31 cellular contexts compared by ENCODE assay signal in the genomic region with DNA sequence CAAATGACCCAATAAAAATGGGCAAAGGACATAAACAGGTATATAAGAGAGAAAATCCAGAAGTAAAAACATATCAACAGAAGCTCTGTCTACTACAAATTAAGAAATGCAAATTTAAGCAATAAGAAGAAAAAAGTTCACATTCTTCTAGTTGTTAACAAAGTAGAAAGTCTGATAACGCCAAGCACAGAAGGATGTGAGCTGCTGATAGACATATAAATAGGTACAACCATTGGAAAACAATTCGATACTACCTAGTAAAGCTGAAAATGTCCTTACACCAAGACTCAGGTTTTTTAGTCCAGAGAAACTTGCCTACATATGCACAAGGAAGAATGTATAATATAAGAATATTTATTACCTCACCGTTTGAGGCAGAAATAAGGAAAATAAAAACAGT.
"Had no signal": no experiment of that assay in that cellular context is flagged by ENCODE, and none has a peak within 500 bp of the region (broad histone marks: within the 10 kb centered on the region; RNA-seq: fewer than 3 reads in every experiment).

No MANE protein-coding gene starts in this region.

- DNase-seq: activated B cell treated with CpG ODN at 0.5 μM for 24 hours; activated CD4-positive, alpha-beta T cell treated with anti-CD3 and anti-CD28 coated beads for 48 hours; activated CD4-positive, alpha-beta T cell treated with anti-CD3 and anti-CD28 coated beads, Interleukin-2, amount 50 U/mL, for 1 hour; activated CD4-positive, alpha-beta T cell treated with anti-CD3 and anti-CD28 coated beads, Interleukin-2, amount 50 U/mL, for 48 hours; activated CD8-positive, alpha-beta memory T cell treated with anti-CD3 and anti-CD28 coated beads for 24 hours; activated CD8-positive, alpha-beta T cell treated with anti-CD3 and anti-CD28 coated beads for 36 hours; activated effector memory CD4-positive, alpha-beta T cell treated with Interleukin-2 at 50 U/mL for 16 hours; activated gamma-delta T cell treated with Interleukin-2 at 50 U/mL for 16 hours; activated naive CD4-positive, alpha-beta T cell treated with anti-CD3 and anti-CD28 coated beads, Interleukin-2, amount 50 U/mL, for 16 hours; activated naive CD4-positive, alpha-beta T cell treated with Interleukin-2 at 50 U/mL for 16 hours; activated naive CD8-positive, alpha-beta T cell treated with anti-CD3 and anti-CD28 coated beads for 36 hours; activated naive CD8-positive, alpha-beta T cell treated with anti-CD3 and anti-CD28 coated beads, Interleukin-2, amount 50 U/mL, for 24 hours; activated T-cell treated with anti-CD3 and anti-CD28 coated beads, Interleukin-2, amount 50 U/mL, for 4 hours; adrenal gland; amygdala; aorta; body of pancreas; caudate nucleus; cortex of kidney; dermis blood vessel endothelial cell; effector CD4-positive, alpha-beta T cell; effector memory CD8-positive, alpha-beta T cell; erythroblast; foreskin melanocyte; heart right ventricle; T-helper 9 cell; WERI-Rb-1 had no signal

- H3K27ac ChIP-seq: adrenal gland, body of pancreas, esophagus muscularis mucosa, gastroesophageal sphincter, heart right ventricle, WERI-Rb-1 had no signal

- ATAC-seq: activated CD4-positive, CD25-positive, alpha-beta regulatory T cell treated with anti-CD3 and anti-CD28 coated beads, Interleukin-2, amount 50 U/mL, for 24 hours; activated CD8-positive, alpha-beta T cell treated with anti-CD3 and anti-CD28 coated beads for 36 hours; activated naive CD8-positive, alpha-beta T cell treated with anti-CD3 and anti-CD28 coated beads, Interleukin-2, amount 50 U/mL, for 24 hours; activated T-cell treated with anti-CD3 and anti-CD28 coated beads, Interleukin-2, amount 50 U/mL, for 4 hours; activated T-helper 17 cell treated with anti-CD3 and anti-CD28 coated beads, Interleukin-2, amount 50 U/mL, for 72 hours; body of pancreas; effector memory CD8-positive, alpha-beta T cell; gastroesophageal sphincter; heart right ventricle had no signal

- H3K4me3 ChIP-seq: adrenal gland, body of pancreas, esophagus muscularis mucosa, gastroesophageal sphincter, heart right ventricle had no signal

- H3K4me1 ChIP-seq: adrenal gland, body of pancreas, esophagus muscularis mucosa, gastroesophageal sphincter, heart right ventricle had no signal

- H3K9me3 ChIP-seq: adrenal gland, body of pancreas, esophagus muscularis mucosa, gastroesophageal sphincter, heart right ventricle had no signal

- H3K27me3 ChIP-seq: body of pancreas, esophagus muscularis mucosa, gastroesophageal sphincter, heart right ventricle had no signal

- H3K36me3 ChIP-seq: adrenal gland, esophagus muscularis mucosa, gastroesophageal sphincter, heart right ventricle, WERI-Rb-1 had no signal
